Comparison of ENCODE assay signal across 9 cellular contexts in genomic region chr12:751828-752672, GRCh38.
DNase-seq lines count a peak whose midpoint lies in the region; ATAC-seq, FAIRE-seq and TF ChIP-seq lines count a peak whose summit lies in the region.
"Had no signal": no experiment of that assay in that cellular context is flagged by ENCODE, and none has a peak within 500 bp of the region (broad histone marks: within the 10 kb centered on the region; RNA-seq: fewer than 3 reads in every experiment).

TSS of gene WNK1 (plus strand) at chr12:752579. CDS start at chr12:753566, 987 bp downstream.

- ATAC-seq in GM19025 (IDR thresholded peaks at IDR 0.05; ENCODE audit: low read depth, unreplicated experiment) (peak; percentile 48), HG03342 (IDR thresholded peaks at IDR 0.05; ENCODE audit: unreplicated experiment) (peak; percentile 50)
- ATAC-seq in central memory CD8-positive, alpha-beta T cell (replicated peaks; ENCODE audit: extremely low read depth, poor library complexity, severe bottlenecking), result peak; percentile 66

- H3K4me3 ChIP-seq in AG09309 (ENCODE audit: control insufficient read depth, low read depth, low read length), result peak within 1 kb of the TSS; percentile 81

- no peak within 1 kb of the TSS for H3K4me3 Mint-ChIP-seq in central memory CD8-positive, alpha-beta T cell

- H3K27me3 Mint-ChIP-seq in central memory CD8-positive, alpha-beta T cell, result no peaks in the 10 kb centered on the region

- H3K9me3 Mint-ChIP-seq in central memory CD8-positive, alpha-beta T cell, result no peaks in the 10 kb centered on the region

- H3K27ac Mint-ChIP-seq in central memory CD8-positive, alpha-beta T cell (ENCODE audit: low read depth), result peak within 1 kb of the TSS; percentile 94

- DNase-seq in AG09309 (ENCODE audit: low read depth) (peak; percentile 97), NCI-H446 (lab: John Stamatoyannopoulos, UW) (peak; percentile 99)
- peak; percentile 97 for DNase-seq in activated CD4-positive, CD25-positive, alpha-beta regulatory T cell treated with anti-CD3 and anti-CD28 coated beads, Interleukin-2, amount 50 U/mL, for 16 hours (ENCODE audit: low read depth, low spot score)
- peak; percentile 96 for DNase-seq in central memory CD8-positive, alpha-beta T cell (ENCODE audit: low spot score in 2 of 2)
- DNase-seq in stimulated activated CD4-positive, alpha-beta T cell treated with anti-CD3 and anti-CD28 coated beads, Interleukin-12 subunit alpha, Interleukin-12 subunit beta, amount 100 ng/mL, for 48 hours (ENCODE audit: low read depth in 2 of 3, low spot score in 1 of 3), result peak; percentile 96 to 97 (median 96)

- peaks cover 23% of the 10 kb centered on the region for H3K36me3 Mint-ChIP-seq in central memory CD8-positive, alpha-beta T cell (ENCODE audit: insufficient read depth)

- TF ChIP-seq CTCF in AG09309 (IDR thresholded peaks at IDR 0.05; ENCODE audit: control insufficient read depth, insufficient read depth, low read depth, low read length, missing control alignments), result no peak

- peak; percentile 95 for FAIRE-seq in islet of Langerhans (lab: Jason Lieb, UNC)
- FAIRE-seq: colon had no signal

- peaks cover 36% of the 10 kb centered on the region for H3K4me1 Mint-ChIP-seq in central memory CD8-positive, alpha-beta T cell

Comparison
In these comparisons a context has a peak if more than half of its experiments do, and no peak if none do; other contexts are left out.
1. Peak in every context shown above with its lines: DNase-seq, ATAC-seq and H3K4me3 ChIP-seq.